20 cellular contexts compared by ENCODE assay signal in the genomic region with DNA sequence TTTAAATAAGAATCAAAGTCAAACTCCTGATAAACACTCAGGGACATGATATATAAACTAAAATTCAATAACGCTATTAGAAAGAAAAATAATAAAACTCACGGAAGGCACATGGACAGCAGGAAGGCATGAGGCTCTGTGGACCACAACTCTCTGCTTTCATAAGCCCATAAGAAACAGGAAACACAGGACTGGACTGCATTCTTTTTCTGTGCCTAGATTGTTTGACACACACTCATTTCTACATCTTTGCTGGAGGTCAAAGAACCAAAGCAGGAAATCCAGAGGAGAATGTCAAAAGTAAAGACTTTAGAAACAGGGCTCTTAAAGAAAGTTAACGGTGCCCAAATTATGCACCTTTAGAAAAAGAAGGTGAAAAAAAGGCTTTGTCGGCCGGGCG.
DNase-seq lines count a peak whose midpoint lies in the region; ATAC-seq and TF ChIP-seq lines count a peak whose summit lies in the region.
"Had no signal": no experiment of that assay in that cellular context is flagged by ENCODE, and none has a peak within 500 bp of the region (broad histone marks: within the 10 kb centered on the region; RNA-seq: fewer than 3 reads in every experiment).

No MANE protein-coding gene starts in this region.

- H3K27ac Mint-ChIP-seq in activated naive CD8-positive, alpha-beta T cell, result peak overlapping the region; percentile 64
- no peak overlapping the region for H3K27ac Mint-ChIP-seq in activated naive CD8-positive, alpha-beta T cell treated with anti-CD3 and anti-CD28 coated beads for 36 hours
- peak overlapping the region; percentile 77 for H3K27ac Mint-ChIP-seq in activated naive CD8-positive, alpha-beta T cell treated with anti-CD3 and anti-CD28 coated beads, Interleukin-2, amount 50 U/mL, for 24 hours
- H3K27ac Mint-ChIP-seq in neural crest cell (ENCODE audit: unreplicated experiment) (peak overlapping the region; percentile 59), type B pancreatic cell (peak overlapping the region; percentile 79)

- no peak for DNase-seq in activated naive CD8-positive, alpha-beta T cell treated with anti-CD3 and anti-CD28 coated beads for 36 hours
- no peak for DNase-seq in activated naive CD8-positive, alpha-beta T cell treated with anti-CD3 and anti-CD28 coated beads, Interleukin-2, amount 50 U/mL, for 24 hours
- DNase-seq in neural crest cell (ENCODE audit: low read depth, low spot score) (no peak), type B pancreatic cell (ENCODE audit: extremely low spot score, unreplicated experiment) (no peak), GM23248 (no peak), colonic mucosa (no peak)
- DNase-seq: 8988T; C1 segment of cervical spinal cord; CD8-positive, alpha-beta memory T cell; KBM-7; NCI-H1105; NCI-H2029 treated with DMSO at 0.1 percent for 48 hours; NCI-H226; NCI-H510A treated with DMSO at 0.1 percent for 48 hours; NCI-H748 treated with DMSO at 0.1 percent for 48 hours; SJCRH30 had no signal

- H3K4me2 ChIP-seq in GM23248 (ENCODE audit: unreplicated experiment), result no peak overlapping the region

- H3K36me3 Mint-ChIP-seq in activated naive CD8-positive, alpha-beta T cell, result peaks cover 10% of the 10 kb centered on the region
- peaks cover 14% of the 10 kb centered on the region for H3K36me3 Mint-ChIP-seq in activated naive CD8-positive, alpha-beta T cell treated with anti-CD3 and anti-CD28 coated beads for 36 hours
- peaks cover 3% of the 10 kb centered on the region for H3K36me3 Mint-ChIP-seq in activated naive CD8-positive, alpha-beta T cell treated with anti-CD3 and anti-CD28 coated beads, Interleukin-2, amount 50 U/mL, for 24 hours (ENCODE audit: low read depth)
- H3K36me3 Mint-ChIP-seq in neural crest cell (ENCODE audit: low read depth) (no peaks in the 10 kb centered on the region), type B pancreatic cell (no peaks in the 10 kb centered on the region)

- no peak overlapping the region for H3K9ac ChIP-seq in GM23248
- no peak overlapping the region for H3K9ac ChIP-seq in colonic mucosa (ENCODE audit: low read depth in 2 of 2, low read length in 2 of 2)

- H2AFZ ChIP-seq in GM23248, result no peak overlapping the region

- peaks cover 56% of the 10 kb centered on the region for H3K79me2 ChIP-seq in GM23248 (ENCODE audit: insufficient read depth)

- intact Hi-C loops in colonic mucosa (cut with DNase I), result no loop called here

- in situ Hi-C loops in GM23248 (cut with MboI), result no loop called here

- H3K27me3 ChIP-seq in GM23248 (replicated peaks; ENCODE audit: insufficient read depth), result no peaks in the 10 kb centered on the region
- no peaks in the 10 kb centered on the region for H3K27me3 ChIP-seq in colonic mucosa
- H3K27me3 ChIP-seq: SJCRH30 had no signal

- peaks cover 21% of the 10 kb centered on the region for H3F3A ChIP-seq in GM23248 (ENCODE audit: insufficient read depth)

- H3K4me1 Mint-ChIP-seq in activated naive CD8-positive, alpha-beta T cell (ENCODE audit: low read depth), result peaks cover 81% of the 10 kb centered on the region
- peaks cover 70% of the 10 kb centered on the region for H3K4me1 Mint-ChIP-seq in activated naive CD8-positive, alpha-beta T cell treated with anti-CD3 and anti-CD28 coated beads for 36 hours
- H3K4me1 Mint-ChIP-seq in activated naive CD8-positive, alpha-beta T cell treated with anti-CD3 and anti-CD28 coated beads, Interleukin-2, amount 50 U/mL, for 24 hours, result peaks cover 87% of the 10 kb centered on the region
- H3K4me1 Mint-ChIP-seq in neural crest cell (peaks cover 53% of the 10 kb centered on the region), type B pancreatic cell (ENCODE audit: unreplicated experiment) (peaks cover 39% of the 10 kb centered on the region)

- TF ChIP-seq CTCF in neural crest cell (conservative IDR thresholded peaks at IDR 0.05) (no peak), type B pancreatic cell (conservative IDR thresholded peaks at IDR 0.05) (no peak), colonic mucosa (IDR thresholded peaks at IDR 0.05) (no peak)

- H3K4me1 ChIP-seq in GM23248 (ENCODE audit: insufficient read depth) (peaks cover 25% of the 10 kb centered on the region), colonic mucosa (no peaks in the 10 kb centered on the region)

- H3K9me2 ChIP-seq in GM23248 (ENCODE audit: insufficient read depth), result no peaks in the 10 kb centered on the region

- no peak for ATAC-seq in activated naive CD8-positive, alpha-beta T cell treated with anti-CD3 and anti-CD28 coated beads, Interleukin-2, amount 50 U/mL, for 24 hours
- no peak for ATAC-seq in HG03159 (IDR thresholded peaks at IDR 0.05; ENCODE audit: unreplicated experiment)
- ATAC-seq: HepG2 had no signal

- 94 to 96% methylated on average over 6 of the region's 6 CpGs for WGBS in GM23248 (ENCODE audit: low coverage in 1 of 2, low lambda C conversion rate in 2 of 2, missing lambda C conversion rate in 2 of 2), 2 experiments

- H3K9me3 Mint-ChIP-seq in activated naive CD8-positive, alpha-beta T cell (ENCODE audit: low read depth), result no peaks in the 10 kb centered on the region
- no peaks in the 10 kb centered on the region for H3K9me3 Mint-ChIP-seq in activated naive CD8-positive, alpha-beta T cell treated with anti-CD3 and anti-CD28 coated beads for 36 hours
- H3K9me3 Mint-ChIP-seq in activated naive CD8-positive, alpha-beta T cell treated with anti-CD3 and anti-CD28 coated beads, Interleukin-2, amount 50 U/mL, for 24 hours, result no peaks in the 10 kb centered on the region
- H3K9me3 Mint-ChIP-seq in neural crest cell (no peaks in the 10 kb centered on the region), type B pancreatic cell (no peaks in the 10 kb centered on the region)
- H3K9me3 Mint-ChIP-seq: CD8-positive, alpha-beta memory T cell had no signal

- no peak overlapping the region for H3K4me3 Mint-ChIP-seq in activated naive CD8-positive, alpha-beta T cell
- no peak overlapping the region for H3K4me3 Mint-ChIP-seq in activated naive CD8-positive, alpha-beta T cell treated with anti-CD3 and anti-CD28 coated beads for 36 hours
- no peak overlapping the region for H3K4me3 Mint-ChIP-seq in activated naive CD8-positive, alpha-beta T cell treated with anti-CD3 and anti-CD28 coated beads, Interleukin-2, amount 50 U/mL, for 24 hours
- H3K4me3 Mint-ChIP-seq in neural crest cell (no peak overlapping the region), type B pancreatic cell (peak overlapping the region; percentile 18)

- H3K9me3 ChIP-seq in GM23248 (ENCODE audit: low read depth) (no peaks in the 10 kb centered on the region), colonic mucosa (no peaks in the 10 kb centered on the region)
- H3K9me3 ChIP-seq: SJCRH30 had no signal

- H3K27ac ChIP-seq in GM23248, result no peak overlapping the region
- H3K27ac ChIP-seq in colonic mucosa, result no peak overlapping the region
- H3K27ac ChIP-seq: HL-60, SJCRH30 had no signal

- no peaks in the 10 kb centered on the region for H3K27me3 Mint-ChIP-seq in activated naive CD8-positive, alpha-beta T cell
- no peaks in the 10 kb centered on the region for H3K27me3 Mint-ChIP-seq in activated naive CD8-positive, alpha-beta T cell treated with anti-CD3 and anti-CD28 coated beads for 36 hours
- no peaks in the 10 kb centered on the region for H3K27me3 Mint-ChIP-seq in activated naive CD8-positive, alpha-beta T cell treated with anti-CD3 and anti-CD28 coated beads, Interleukin-2, amount 50 U/mL, for 24 hours
- H3K27me3 Mint-ChIP-seq in neural crest cell (ENCODE audit: low read depth) (no peaks in the 10 kb centered on the region), type B pancreatic cell (no peaks in the 10 kb centered on the region)

- no peaks in the 10 kb centered on the region for H4K20me1 ChIP-seq in GM23248 (ENCODE audit: insufficient read depth)

- H3K36me3 ChIP-seq in GM23248 (ENCODE audit: low read depth) (no peaks in the 10 kb centered on the region), colonic mucosa (no peaks in the 10 kb centered on the region)
- H3K36me3 ChIP-seq: SJCRH30 had no signal

- H3K4me3 ChIP-seq in GM23248 (no peak overlapping the region), colonic mucosa (no peak overlapping the region)
- H3K4me3 ChIP-seq: SJCRH30 had no signal
